ENCODE assay signal across 19 cellular contexts in the genomic region with DNA sequence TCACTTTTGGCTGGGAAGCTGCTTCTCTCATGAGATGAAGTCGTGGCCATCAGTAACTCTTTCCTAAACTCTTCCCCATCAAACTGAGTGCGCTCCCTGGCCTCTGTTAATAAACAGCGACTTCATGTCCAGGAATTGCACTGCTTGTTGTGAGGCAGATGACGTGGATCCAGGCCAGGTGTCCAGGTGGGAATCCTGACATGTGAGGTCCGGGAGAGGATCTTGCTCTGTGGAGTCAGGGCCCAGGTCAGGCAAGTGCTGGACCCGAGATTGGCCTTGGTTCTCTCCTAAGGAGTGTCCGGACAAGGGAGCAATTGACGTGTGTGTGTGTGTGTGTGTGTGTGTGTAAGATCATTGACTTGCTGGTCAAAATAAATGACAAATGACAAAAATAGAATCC.
A peak's percentile ranks its signal among the peaks of the same experiment; 100 is the strongest.
DNase-seq lines count a peak whose midpoint lies in the region; TF ChIP-seq lines count a peak whose summit lies in the region.
"Had no signal": no experiment of that assay in that cellular context is flagged by ENCODE, and none has a peak within 500 bp of the region (broad histone marks: within the 10 kb centered on the region; RNA-seq: fewer than 3 reads in every experiment).

No MANE protein-coding gene starts in this region.

- TF ChIP-seq POLR2A in stomach (IDR thresholded peaks at IDR 0.05): no peak

- peaks cover 0 to 10% (median 2%) of the 10 kb centered on the region in 7 donors for H3K9me3 Mint-ChIP-seq in CD14-positive monocyte
- H3K9me3 Mint-ChIP-seq: CD4-positive, CD25-positive, alpha-beta regulatory T cell had no signal

- no peak overlapping the region for H3K4me3 Mint-ChIP-seq in CD14-positive monocyte
- H3K4me3 Mint-ChIP-seq: B cell; CD4-positive, CD25-positive, alpha-beta regulatory T cell; CD8-positive, alpha-beta memory T cell; IgD-negative memory B cell had no signal

- TF ChIP-seq EP300 in stomach (IDR thresholded peaks at IDR 0.05): no peak

- H3K4me3 ChIP-seq in coronary artery (no peak overlapping the region), osteoblast (ENCODE audit: insufficient read depth, low read length) (no peak overlapping the region), stomach (no peak overlapping the region), MG63 (no peak overlapping the region), colonic mucosa (no peak overlapping the region)
- H3K4me3 ChIP-seq: BLaER1 treated with 17β-estradiol and CSF1 and Interleukin-3, amounts not matched to agents 10 nM and 100 nM; GM23248 had no signal

- H3K27ac ChIP-seq in coronary artery (no peak overlapping the region), osteoblast (ENCODE audit: low read depth, low read length) (no peak overlapping the region), stomach (no peak overlapping the region), colonic mucosa (no peak overlapping the region)
- H3K27ac ChIP-seq: BLaER1 treated with 17β-estradiol and CSF1 and Interleukin-3, amounts not matched to agents 10 nM and 100 nM; GM23248 had no signal

- TF ChIP-seq CTCF in CD14-positive monocyte (IDR thresholded peaks at IDR 0.05) (no peak), coronary artery (IDR thresholded peaks at IDR 0.05) (no peak), osteoblast (IDR thresholded peaks at IDR 0.05; ENCODE audit: extremely low read depth, low read depth, low read length) (no peak), stomach (IDR thresholded peaks at IDR 0.05) (no peak), colonic mucosa (IDR thresholded peaks at IDR 0.05) (no peak)

- no peaks in the 10 kb centered on the region for H3K79me2 ChIP-seq in osteoblast (ENCODE audit: insufficient read depth, low read length)

- no peak overlapping the region for H2AFZ ChIP-seq in osteoblast (ENCODE audit: low read length)
- H2AFZ ChIP-seq: GM23248 had no signal

- DNase-seq in CD14-positive monocyte (ENCODE audit: low spot score) (peak; percentile 13), coronary artery (ENCODE audit: low spot score) (peak; percentile 59), osteoblast (ENCODE audit: insufficient read length, low spot score, missing footprints) (peak; percentile 30), stomach (peak; percentile 17), MG63 (no peak), colonic mucosa (no peak)
- DNase-seq in effector CD8-positive, alpha-beta T cell (lab: John Stamatoyannopoulos, UW): no peak
- DNase-seq: CD4-positive, CD25-positive, alpha-beta regulatory T cell; CD8-positive, alpha-beta memory T cell; COR-L47; DMS 273 treated with DMSO at 0.1 percent for 48 hours; DMS53; DND-41; EL; GM23248; HCEC 1CT had no signal

- H3K27ac Mint-ChIP-seq in CD14-positive monocyte: no peak overlapping the region
- H3K27ac Mint-ChIP-seq: B cell; CD4-positive, CD25-positive, alpha-beta regulatory T cell; CD8-positive, alpha-beta memory T cell; IgD-negative memory B cell had no signal

- no peaks in the 10 kb centered on the region for H3K27me3 Mint-ChIP-seq in CD14-positive monocyte (ENCODE audit: low read depth in 3 of 3)
- H3K27me3 Mint-ChIP-seq: B cell; CD4-positive, CD25-positive, alpha-beta regulatory T cell; CD8-positive, alpha-beta memory T cell; IgD-negative memory B cell had no signal

- no peak overlapping the region for H3K9ac ChIP-seq in colonic mucosa (ENCODE audit: low read depth in 2 of 2, low read length in 2 of 2)
- H3K9ac ChIP-seq: BLaER1 treated with 17β-estradiol and CSF1 and Interleukin-3, amounts not matched to agents 10 nM and 100 nM; GM23248 had no signal

- no peaks in the 10 kb centered on the region for H3K4me1 Mint-ChIP-seq in CD14-positive monocyte
- H3K4me1 Mint-ChIP-seq: B cell; CD4-positive, CD25-positive, alpha-beta regulatory T cell; CD8-positive, alpha-beta memory T cell; IgD-negative memory B cell had no signal

- no peak overlapping the region for H3K4me2 ChIP-seq in osteoblast (ENCODE audit: insufficient read depth, low read length)
- H3K4me2 ChIP-seq: BLaER1 treated with 17β-estradiol and CSF1 and Interleukin-3, amounts not matched to agents 10 nM and 100 nM had no signal

- no peaks in the 10 kb centered on the region for H3K4me1 ChIP-seq in osteoblast (ENCODE audit: insufficient read depth, low read length)
- no peaks in the 10 kb centered on the region for H3K4me1 ChIP-seq in stomach
- H3K4me1 ChIP-seq in colonic mucosa: no peaks in the 10 kb centered on the region

- intact Hi-C loops in CD14-positive monocyte (cut with micrococcal nuclease): no loop called here
- intact Hi-C loops in stomach (cut with DNase I; ENCODE audit: low total_unique reads): no loop called here
- intact Hi-C loops in colonic mucosa (cut with DNase I): no loop called here

- no peaks in the 10 kb centered on the region for H3K36me3 Mint-ChIP-seq in CD14-positive monocyte
- H3K36me3 Mint-ChIP-seq: CD4-positive, CD25-positive, alpha-beta regulatory T cell; CD8-positive, alpha-beta memory T cell; IgD-negative memory B cell had no signal

- no peaks in the 10 kb centered on the region for H3K27me3 ChIP-seq in osteoblast (ENCODE audit: insufficient read depth, low read length)
- no peaks in the 10 kb centered on the region for H3K27me3 ChIP-seq in stomach
- H3K27me3 ChIP-seq in MG63: no peaks in the 10 kb centered on the region; the same call in 1 of the 2 replicates
- no peaks in the 10 kb centered on the region for H3K27me3 ChIP-seq in colonic mucosa
- H3K27me3 ChIP-seq: BLaER1 treated with 17β-estradiol and CSF1 and Interleukin-3, amounts not matched to agents 10 nM and 100 nM had no signal

- no peaks in the 10 kb centered on the region for H3K36me3 ChIP-seq in osteoblast (ENCODE audit: insufficient read depth, low read length)
- no peaks in the 10 kb centered on the region for H3K36me3 ChIP-seq in stomach
- no peaks in the 10 kb centered on the region for H3K36me3 ChIP-seq in MG63
- H3K36me3 ChIP-seq in colonic mucosa: no peaks in the 10 kb centered on the region
- H3K36me3 ChIP-seq: BLaER1 treated with 17β-estradiol and CSF1 and Interleukin-3, amounts not matched to agents 10 nM and 100 nM had no signal

- no peaks in the 10 kb centered on the region for H4K20me1 ChIP-seq in osteoblast (ENCODE audit: insufficient read depth, low read length)
- H4K20me1 ChIP-seq: BLaER1 treated with 17β-estradiol and CSF1 and Interleukin-3, amounts not matched to agents 10 nM and 100 nM had no signal

- WGBS in stomach, 5 donors: 72 to 82% (median 74%) methylated on average over 8 of the region's 8 CpGs

- H3K9me3 ChIP-seq in osteoblast (ENCODE audit: low read depth, low read length) (peaks cover 3% of the 10 kb centered on the region), stomach (peaks cover 0 to 13% (median 10%) of the 10 kb centered on the region in 4 donors), MG63 (no peaks in the 10 kb centered on the region), colonic mucosa (no peaks in the 10 kb centered on the region)

Comparison
In these comparisons a context has a peak if more than half of its experiments do, and no peak if none do; other contexts are left out.
1. DNase-seq: peak in CD14-positive monocyte (single experiment), coronary artery (single experiment), osteoblast (single experiment) and stomach (single experiment); none in effector CD8-positive, alpha-beta T cell (single experiment), MG63 (single experiment) and colonic mucosa (single experiment).